11 cellular contexts compared by ENCODE assay signal in the genomic region with DNA sequence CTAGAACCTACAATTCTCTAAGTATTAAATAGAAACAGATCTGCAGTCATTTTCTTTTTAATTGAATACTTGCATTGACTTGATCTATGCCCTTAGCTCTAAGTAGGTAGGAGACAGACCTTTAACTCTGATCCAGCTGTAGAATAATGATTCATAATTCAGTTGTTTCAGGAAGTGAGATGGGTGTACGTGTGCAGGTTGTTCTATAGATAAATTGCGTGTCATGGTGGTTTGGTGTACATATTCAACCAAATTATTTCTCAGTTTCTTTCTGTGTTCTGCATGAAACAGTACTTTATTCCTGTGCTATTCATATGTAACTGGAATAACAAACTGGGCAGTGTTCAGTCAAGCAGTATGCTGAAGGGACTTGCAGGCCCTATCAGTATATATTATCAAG. TPM values are rescaled to one million over a fixed set of nuclear protein-coding genes. Genes with fewer than 3 reads are reported as not detected.
DNase-seq lines count a peak whose midpoint lies in the region; ATAC-seq and TF ChIP-seq lines count a peak whose summit lies in the region.
"Had no signal": no experiment of that assay in that cellular context is flagged by ENCODE, and none has a peak within 500 bp of the region (broad histone marks: within the 10 kb centered on the region; RNA-seq: fewer than 3 reads in every experiment).

No MANE protein-coding gene starts in this region.

- DNase-seq in T-cell (no peak), NCI-H446 (lab: John Stamatoyannopoulos, UW) (no peak), heart right ventricle (no peak), dorsolateral prefrontal cortex (no peak), SHP77 treated with DMSO at 0.1 percent for 48 hours (lab: John Stamatoyannopoulos, UW) (no peak)
- DNase-seq: mesenchymal stem cell, NCI-H2029 treated with DMSO at 0.1 percent for 48 hours had no signal

- peaks cover 3 to 7% (median 6%) of the 10 kb centered on the region in 3 donors for H3K9me3 Mint-ChIP-seq in T-cell

- H3K27me3 Mint-ChIP-seq in T-cell: no peaks in the 10 kb centered on the region

- ATAC-seq in GM18511 (IDR thresholded peaks at IDR 0.05; ENCODE audit: unreplicated experiment): peak; percentile 68
- peak; percentile 44 for ATAC-seq in GM19467 (IDR thresholded peaks at IDR 0.05; ENCODE audit: unreplicated experiment)
- peak; percentile 37 for ATAC-seq in HG02973 (IDR thresholded peaks at IDR 0.05; ENCODE audit: unreplicated experiment)
- peak in 2 of 4 experiments; percentile 33 to 67 for ATAC-seq in T-cell (replicated peaks in 1 of 4)
- ATAC-seq in heart right ventricle: no peak

- CTCF ChIA-PET in T-cell (lab: Charles Lee): interaction anchor here in 1 of 2 donors (0.7 kb wide), 2 partner anchors 242 to 632 kb away, joined by 3 to 4 read pairs; no protein-coding TSS in a partner anchor

- H3K4me3 ChIP-seq in heart right ventricle (no peak overlapping the region), dorsolateral prefrontal cortex (no peak overlapping the region)

- H3K4me1 Mint-ChIP-seq in T-cell: peaks cover 23 to 29% (median 24%) of the 10 kb centered on the region in 3 donors

- H3K4me1 ChIP-seq in heart right ventricle: peaks cover 0 to 16% (median 8%) of the 10 kb centered on the region in 9 donors

- no peak for TF ChIP-seq CTCF in heart right ventricle (IDR thresholded peaks at IDR 0.05)
- no peak for TF ChIP-seq CTCF in dorsolateral prefrontal cortex (IDR thresholded peaks at IDR 0.05 in 54 of 56, conservative IDR thresholded peaks at IDR 0.05 in 2 of 56; ENCODE audit: low read depth in 1 of 56, partially characterized antibody in 56 of 56)

- POLR2A ChIA-PET in T-cell (lab: Charles Lee): no interaction called here

- intact Hi-C loops in heart right ventricle (cut with DNase I): no loop called here
- intact Hi-C loops in dorsolateral prefrontal cortex (cut with DNase I): no loop called here

- H3K4me3 Mint-ChIP-seq in T-cell: no peak overlapping the region

- peaks cover 0 to 16% (median 6%) of the 10 kb centered on the region in 11 donors for H3K9me3 ChIP-seq in heart right ventricle

- H3K36me3 ChIP-seq in heart right ventricle: peaks cover 0 to 14% (median 0%) of the 10 kb centered on the region in 9 donors

- 89 to 92% methylated on average over 2 of the region's 2 CpGs for WGBS in heart right ventricle, 2 donors

- H3K27ac Mint-ChIP-seq in T-cell: peak overlapping the region; percentile 34 to 50

- H3K27ac ChIP-seq in heart right ventricle: no peak overlapping the region
- no peak overlapping the region for H3K27ac ChIP-seq in dorsolateral prefrontal cortex
- H3K27ac ChIP-seq: VCaP had no signal

- no peaks in the 10 kb centered on the region for H3K27me3 ChIP-seq in heart right ventricle
- no peaks in the 10 kb centered on the region for H3K27me3 ChIP-seq in dorsolateral prefrontal cortex

- H3K36me3 Mint-ChIP-seq in T-cell: peaks cover 38% of the 10 kb centered on the region

RNA-seq across cellular contexts. Expression of a gene that starts 34.3 kb away (rescaled TPM):
- total RNA-seq in T-cell (10 to 100 TPM; 32.2 to 87.1 (median 57.4) TPM), heart right ventricle (1 to 10 TPM in 6 of 10 donors, under 1 TPM in 4; 0.40 to 4.1 (median 1.3) TPM), dorsolateral prefrontal cortex (1 to 10 TPM in 119 of 120 experiments, under 1 TPM in 1; 0.98 to 6.9 (median 3.0) TPM)
- under 1 TPM; 0.19 to 0.22 TPM for polyA plus RNA-seq in heart right ventricle

Comparison
In these comparisons a context has a peak if more than half of its experiments do, and no peak if none do; other contexts are left out.
1. ATAC-seq: peak in GM18511 (single experiment), GM19467 (single experiment) and HG02973 (single experiment); none in heart right ventricle (0 of 8).
2. RNA of a gene that starts 34.3 kb away (total RNA-seq): 32.2 to 87.1 TPM in T-cell; 0.98 to 6.9 TPM in dorsolateral prefrontal cortex and 0.40 to 4.1 TPM in heart right ventricle; every median in the first group is over 4 times any median in the second.